In genomic region chr4:94852601-94853000, GRCh38 we compare ENCODE assay signal across 19 cellular contexts.
"Had no signal": no experiment of that assay in that cellular context is flagged by ENCODE, and none has a peak within 500 bp of the region (broad histone marks: within the 10 kb centered on the region; RNA-seq: fewer than 3 reads in every experiment).

No MANE protein-coding gene starts in this region.

- H3K27me3 Mint-ChIP-seq: activated CD8-positive, alpha-beta T cell treated with anti-CD3 and anti-CD28 coated beads for 36 hours; activated naive CD4-positive, alpha-beta T cell treated with anti-CD3 and anti-CD28 coated beads, Interleukin-2, amount 50 U/mL, for 24 hours had no signal

- H3K36me3 ChIP-seq: ascending aorta, cardiac muscle cell, SJSA1 had no signal

- H3K36me3 Mint-ChIP-seq: activated naive CD4-positive, alpha-beta T cell treated with anti-CD3 and anti-CD28 coated beads, Interleukin-2, amount 50 U/mL, for 24 hours had no signal

- H3K4me1 ChIP-seq: ascending aorta, body of pancreas, SJSA1 had no signal

- H3K27ac ChIP-seq: ascending aorta, body of pancreas, cardiac muscle cell, SJSA1 had no signal

- H3K4me1 Mint-ChIP-seq: activated naive CD4-positive, alpha-beta T cell treated with anti-CD3 and anti-CD28 coated beads, Interleukin-2, amount 50 U/mL, for 24 hours had no signal

- H3K4me3 Mint-ChIP-seq: activated CD8-positive, alpha-beta T cell treated with anti-CD3 and anti-CD28 coated beads for 36 hours; activated naive CD4-positive, alpha-beta T cell treated with anti-CD3 and anti-CD28 coated beads, Interleukin-2, amount 50 U/mL, for 24 hours; T-helper 1 cell treated with Interleukin-12 subunit alpha and Interleukin-12 subunit beta and Interleukin-4 antibody, amounts not matched to agents 30 μg/mL and 1 μg/mL, for 36 hours had no signal

- DNase-seq: activated CD4-positive, alpha-beta T cell treated with anti-CD3 and anti-CD28 coated beads for 4 hours; activated CD8-positive, alpha-beta memory T cell treated with anti-CD3 and anti-CD28 coated beads, Interleukin-2, amount 50 U/mL, for 4 hours; activated CD8-positive, alpha-beta T cell treated with anti-CD3 and anti-CD28 coated beads for 36 hours; amniotic stem cell; body of pancreas; Karpas-422; NCI-H1048; NCI-H1417; NCI-H1930; NCI-H446; NCI-H524; PC-3; SHP77 had no signal

- H3K9me3 ChIP-seq: ascending aorta, body of pancreas, SJSA1 had no signal

- H3K9me3 Mint-ChIP-seq: activated CD8-positive, alpha-beta T cell treated with anti-CD3 and anti-CD28 coated beads for 36 hours; activated naive CD4-positive, alpha-beta T cell treated with anti-CD3 and anti-CD28 coated beads, Interleukin-2, amount 50 U/mL, for 24 hours; T-helper 1 cell treated with Interleukin-12 subunit alpha and Interleukin-12 subunit beta and Interleukin-4 antibody, amounts not matched to agents 30 μg/mL and 1 μg/mL, for 36 hours had no signal

- H3K27ac Mint-ChIP-seq: activated CD8-positive, alpha-beta T cell treated with anti-CD3 and anti-CD28 coated beads for 36 hours; activated naive CD4-positive, alpha-beta T cell treated with anti-CD3 and anti-CD28 coated beads, Interleukin-2, amount 50 U/mL, for 24 hours; T-helper 1 cell treated with Interleukin-12 subunit alpha and Interleukin-12 subunit beta and Interleukin-4 antibody, amounts not matched to agents 30 μg/mL and 1 μg/mL, for 36 hours had no signal

- H3K27me3 ChIP-seq: ascending aorta, cardiac muscle cell, SJSA1 had no signal

- H3K4me3 ChIP-seq: ascending aorta, body of pancreas, cardiac muscle cell, K562, SJSA1 had no signal
